ENCODE assay signal across 8 cellular contexts in genomic region chr14:31420319-31421081, GRCh38. TPM values are rescaled to one million over a fixed set of nuclear protein-coding genes. Genes with fewer than 3 reads are reported as not detected.
DNase-seq lines count a peak whose midpoint lies in the region; ATAC-seq and TF ChIP-seq lines count a peak whose summit lies in the region.

Gene HEATR5A, minus strand, starts transcription at chr14:31420550. Its CDS starts 17,575 bp downstream, at chr14:31402975.

- TF ChIP-seq RAD21 in SK-N-SH (IDR thresholded peaks at IDR 0.05; ENCODE audit: low read length), result no peak

- CTCF ChIA-PET in SK-N-SH (lab: Yijun Ruan, JAX), result interaction anchor here (0.6 to 1.7 kb wide), 9 partner anchors 10 to 983 kb away, joined by 3 to 8 read pairs (median 3); partner anchors contain the start of genes DTD2 and HECTD1

- 0 out of 4 replicates have a peak, but pooled peaks of 1 of the 2 experiments have one; percentile 14 for TF ChIP-seq EP300 in SK-N-SH (IDR thresholded peaks at IDR 0.05; ENCODE audit: borderline replicate concordance in 1 of 2, low read depth in 1 of 2, low read length in 1 of 2)

- DNase-seq in GM12864 (ENCODE audit: low read depth) (peak; percentile 80), NCI-H1092 (lab: John Stamatoyannopoulos, UW) (peak; percentile 90), SK-N-SH (peak; percentile 95), glomerular visceral epithelial cell (ENCODE audit: extremely low spot score) (peak; percentile 95), omental fat pad (ENCODE audit: low spot score) (peak; percentile 79)

- no peaks in the 10 kb centered on the region for H3K36me3 Mint-ChIP-seq in activated naive CD4-positive, alpha-beta T cell treated with anti-CD3 and anti-CD28 coated beads, Interleukin-2, amount 50 U/mL, for 24 hours

- no peaks in the 10 kb centered on the region; a peak in 1 of 4 replicates for H3K4me1 ChIP-seq in SK-N-SH (ENCODE audit: control insufficient read depth in 1 of 2, insufficient read depth in 2 of 2, low read depth in 1 of 2, low read length in 1 of 2)

- H2AFZ ChIP-seq in SK-N-SH (ENCODE audit: low read depth), result peak within 1 kb of the TSS; percentile 95

- peak within 1 kb of the TSS; percentile 95 for H3K4me3 Mint-ChIP-seq in activated naive CD4-positive, alpha-beta T cell treated with anti-CD3 and anti-CD28 coated beads, Interleukin-2, amount 50 U/mL, for 24 hours

- H3K4me1 Mint-ChIP-seq in activated naive CD4-positive, alpha-beta T cell treated with anti-CD3 and anti-CD28 coated beads, Interleukin-2, amount 50 U/mL, for 24 hours, result peaks cover 19% of the 10 kb centered on the region

- H3K4me2 ChIP-seq in SK-N-SH, result peak within 1 kb of the TSS; percentile 86

- H3K27ac Mint-ChIP-seq in activated naive CD4-positive, alpha-beta T cell treated with anti-CD3 and anti-CD28 coated beads, Interleukin-2, amount 50 U/mL, for 24 hours, result peak within 1 kb of the TSS; percentile 95

- H4K20me1 ChIP-seq in SK-N-SH (ENCODE audit: insufficient read depth), result no peaks in the 10 kb centered on the region; the same call in 1 of the 2 replicates

- peak within 1 kb of the TSS; percentile 83 for H3K9ac ChIP-seq in SK-N-SH

- TF ChIP-seq CTCF in GM12864 (IDR thresholded peaks at IDR 0.05; ENCODE audit: low read depth, low read length, missing control alignments) (peak; percentile 6), SK-N-SH (IDR thresholded peaks at IDR 0.05) (peak; percentile 20; the same call in 1 of the 2 replicates), omental fat pad (IDR thresholded peaks at IDR 0.05) (no peak)

- POLR2A ChIA-PET in SK-N-SH (lab: Yijun Ruan, JAX), result interaction anchor here (0.6 to 2.4 kb wide), 7 partner anchors 14 to 783 kb away, joined by 3 to 15 read pairs (median 4); partner anchors contain the start of genes DTD2 and HECTD1

- no peaks in the 10 kb centered on the region for H3K9me3 Mint-ChIP-seq in activated naive CD4-positive, alpha-beta T cell treated with anti-CD3 and anti-CD28 coated beads, Interleukin-2, amount 50 U/mL, for 24 hours

- no peaks in the 10 kb centered on the region for H3K27me3 ChIP-seq in SK-N-SH (ENCODE audit: insufficient read depth)

- H3K9me2 ChIP-seq in SK-N-SH, result no peaks in the 10 kb centered on the region

- H3K27ac ChIP-seq in SK-N-SH (ENCODE audit: low read depth in 2 of 2, low read length in 1 of 2) (peak within 1 kb of the TSS; percentile 74 to 83), temporal lobe (ENCODE audit: low read depth, low read length) (peak within 1 kb of the TSS; percentile 86)

- H3K36me3 ChIP-seq in SK-N-SH (replicated peaks in 1 of 2; ENCODE audit: control insufficient read depth in 1 of 2, insufficient read depth in 2 of 2, low read length in 1 of 2), result peaks cover 0 to 3% of the 10 kb centered on the region in 2 experiments

- no peaks in the 10 kb centered on the region for H3K9me3 ChIP-seq in SK-N-SH

- H3K27me3 Mint-ChIP-seq in activated naive CD4-positive, alpha-beta T cell treated with anti-CD3 and anti-CD28 coated beads, Interleukin-2, amount 50 U/mL, for 24 hours, result no peaks in the 10 kb centered on the region

- peak; percentile 94 for ATAC-seq in HG02610 (IDR thresholded peaks at IDR 0.05; ENCODE audit: unreplicated experiment)
- ATAC-seq in omental fat pad (ENCODE audit: low FRiP score), result peak; percentile 99

- peaks cover 42% of the 10 kb centered on the region for H3K79me2 ChIP-seq in SK-N-SH (ENCODE audit: insufficient read depth)

- WGBS in SK-N-SH (ENCODE audit: low lambda C conversion rate), result 20% methylated on average over 9 of the region's 56 CpGs

- peaks cover 14% of the 10 kb centered on the region for H3F3A ChIP-seq in SK-N-SH (replicated peaks; ENCODE audit: insufficient read depth)

- H3K4me3 ChIP-seq in GM12864 (ENCODE audit: low read depth, low read length) (peak within 1 kb of the TSS; percentile 80), SK-N-SH (ENCODE audit: low read depth in 2 of 2, low read length in 1 of 2) (peak within 1 kb of the TSS; percentile 82 to 92)

TF ChIP-seq in SK-N-SH, 30 proteins besides CTCF, POLR2A, EP300 and RAD21 (continues in another document):
- TF ChIP-seq POLR2AphosphoS5 (IDR thresholded peaks at IDR 0.05; ENCODE audit: low read depth, low read length) (peak; percentile 98), MAX (IDR thresholded peaks at IDR 0.05; ENCODE audit: low read depth) (peak; percentile 78), TAF1 (IDR thresholded peaks at IDR 0.05; ENCODE audit: borderline replicate concordance, low read depth, low read length) (peak; percentile 93), FOSL2 (IDR thresholded peaks at IDR 0.05; ENCODE audit: borderline replicate concordance, low read depth) (no peak), JUND (IDR thresholded peaks at IDR 0.05) (no peak), ELF1 (IDR thresholded peaks at IDR 0.05) (peak; percentile 21; the same call in 1 of the 2 replicates), YY1 (IDR thresholded peaks at IDR 0.05; ENCODE audit: low read depth) (peak; percentile 79), ZBTB33 (IDR thresholded peaks at IDR 0.05; ENCODE audit: borderline replicate concordance, low read depth) (peak; percentile 81; the same call in 1 of the 2 replicates), CHD2 (IDR thresholded peaks at IDR 0.05; ENCODE audit: low read length, partially characterized antibody) (peak; percentile 95), IRF3 (IDR thresholded peaks at IDR 0.05; ENCODE audit: low read depth, low read length) (no peak), USF1 (IDR thresholded peaks at IDR 0.05; ENCODE audit: borderline replicate concordance, low read depth) (peak; percentile 6; the same call in 1 of the 2 replicates), SIN3A (IDR thresholded peaks at IDR 0.05; ENCODE audit: borderline replicate concordance, low read depth, low read length) (peak; percentile 80; the same call in 1 of the 2 replicates), USF2 (IDR thresholded peaks at IDR 0.05; ENCODE audit: borderline replicate concordance, low read depth, low read length) (no peak), MXI1 (IDR thresholded peaks at IDR 0.05; ENCODE audit: low read depth, low read length) (peak; percentile 88), MEF2A (IDR thresholded peaks at IDR 0.05; ENCODE audit: borderline replicate concordance, low read depth) (no peak), GATA2 (CRISPR knock-in tag; IDR thresholded peaks at IDR 0.05) (no peak), PBX3 (IDR thresholded peaks at IDR 0.05) (peak; percentile 51; the same call in 1 of the 2 replicates), RCOR1 (IDR thresholded peaks at IDR 0.05; ENCODE audit: low read length) (peak; percentile 42; the same call in 1 of the 2 replicates)

RNA-seq across cellular contexts. Expression of gene HEATR5A, which starts in this region (rescaled TPM):
- 7.1 and 12.9 TPM in 2 replicates for polyA plus RNA-seq in SK-N-SH (2012; rRNA removed)
- 11.4 and 12.5 TPM in 2 replicates for polyA plus RNA-seq in SK-N-SH (2012; cell fraction: cytosol; rRNA removed)
- 6.2 and 14.7 TPM in 2 replicates for polyA plus RNA-seq in SK-N-SH (2012; cell fraction: nucleus; rRNA removed)
- total RNA-seq in omental fat pad, result 10 to 100 TPM; 29.4 to 41.8 (median 31.9) TPM
- 22.4 TPM for total RNA-seq in temporal lobe

Comparison
In these comparisons a context has a peak if more than half of its experiments do, and no peak if none do; other contexts are left out.
1. Peak in every context shown above with its lines: DNase-seq, ATAC-seq, H3K4me3 ChIP-seq and H3K27ac ChIP-seq.
2. CTCF ChIP-seq: peak in GM12864 (single experiment) and SK-N-SH (single experiment); none in omental fat pad (0 of 3).